39 cellular contexts compared by ENCODE assay signal in the genomic region with DNA sequence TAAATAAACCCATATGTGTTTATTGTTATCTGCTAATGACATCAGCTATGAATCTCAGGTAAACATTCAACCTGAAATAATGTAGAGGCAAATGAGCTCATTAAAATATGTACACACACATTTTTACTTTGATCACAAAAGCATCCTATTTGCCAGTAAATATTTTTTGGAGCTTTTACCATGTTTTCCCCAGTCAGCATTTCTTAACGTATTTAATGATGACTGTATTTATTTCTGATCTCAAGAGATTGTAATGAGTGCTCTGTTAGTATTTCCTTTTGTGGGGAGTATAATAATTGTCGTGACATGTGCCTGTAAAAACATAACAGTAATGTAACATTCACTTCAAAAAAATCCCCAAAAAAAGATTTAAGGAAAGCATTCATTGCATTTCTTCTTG.
"Had no signal": no experiment of that assay in that cellular context is flagged by ENCODE, and none has a peak within 500 bp of the region (broad histone marks: within the 10 kb centered on the region; RNA-seq: fewer than 3 reads in every experiment).

No MANE protein-coding gene starts in this region.

- H3K4me1 Mint-ChIP-seq: activated naive CD8-positive, alpha-beta T cell treated with anti-CD3 and anti-CD28 coated beads for 36 hours; immature natural killer cell; naive B cell; stimulated activated memory B cell treated with anti-CD40 and anti-IgM and Interleukin-4, amounts not matched to agents 10 μg/mL and 1 μg/mL and 100 μg/mL, for 72 hours; stimulated activated naive CD8-positive, alpha-beta T cell treated with anti-CD3 and anti-CD28 coated beads, Interleukin-15, amount 100 ng/mL, for 72 hours had no signal

- H3K27ac Mint-ChIP-seq: activated CD4-positive, alpha-beta memory T cell treated with anti-CD3 and anti-CD28 coated beads for 36 hours; activated naive CD4-positive, alpha-beta T cell treated with anti-CD3 and anti-CD28 coated beads for 36 hours; activated naive CD8-positive, alpha-beta T cell treated with anti-CD3 and anti-CD28 coated beads for 36 hours; activated T-helper 1 cell treated with anti-CD3 and anti-CD28 coated beads, Interleukin-12 subunit alpha, Interleukin-12 subunit beta, Interleukin-2, Interleukin-4 antibody, amounts not matched to agents 30 ng/mL and 10 ng/mL and 1 ng/mL, durations not matched to agents 14 hours and 24 hours and 36 hours; immature natural killer cell; mesothelial cell of epicardium; stimulated activated memory B cell treated with anti-CD40 and anti-IgM and Interleukin-4, amounts not matched to agents 10 μg/mL and 1 μg/mL and 100 μg/mL, for 72 hours; stimulated activated naive CD8-positive, alpha-beta T cell treated with anti-CD3 and anti-CD28 coated beads, Interleukin-15, amount 100 ng/mL, for 72 hours had no signal

- DNase-seq: activated CD4-positive, alpha-beta memory T cell treated with anti-CD3 and anti-CD28 coated beads for 36 hours; activated CD4-positive, alpha-beta T cell treated with anti-CD3 and anti-CD28 coated beads for 48 hours; activated CD8-positive, alpha-beta memory T cell treated with anti-CD3 and anti-CD28 coated beads, Interleukin-2, amount 50 U/mL, for 4 hours; activated effector memory CD4-positive, alpha-beta T cell treated with anti-CD3 and anti-CD28 coated beads, Interleukin-2, amount 50 U/mL, for 16 hours; activated naive CD4-positive, alpha-beta T cell treated with anti-CD3 and anti-CD28 coated beads for 36 hours; activated naive CD8-positive, alpha-beta T cell treated with anti-CD3 and anti-CD28 coated beads for 36 hours; activated T-cell treated with anti-CD3 and anti-CD28 coated beads, Interleukin-2, amount 50 U/mL, for 1 hour; adrenal gland; central memory CD4-positive, alpha-beta T cell; foreskin fibroblast; head of caudate nucleus; hippocampal formation; immature natural killer cell; kidney; left colon; mammary epithelial cell; naive B cell; nephron progenitor cell; ovary; retina; sigmoid colon; small intestine; stimulated activated CD4-positive, alpha-beta T cell treated with anti-CD3 and anti-CD28 coated beads, Interleukin-1b, Interleukin-23, amount 100 ng/mL, for 48 hours; stimulated activated CD4-positive, alpha-beta T cell treated with anti-CD3 and anti-CD28 coated beads, Interleukin-4, amount 100 ng/mL, for 4 hours; stimulated activated CD8-positive, alpha-beta memory T cell treated with anti-CD3 and anti-CD28 coated beads, Interleukin-4, amount 100 ng/mL, for 48 hours; stimulated activated naive CD8-positive, alpha-beta T cell treated with anti-CD3 and anti-CD28 coated beads, Interleukin-15, amount 100 ng/mL, for 72 hours; substantia nigra; T1000; thyroid gland; upper lobe of left lung; WERI-Rb-1 had no signal

- H3K9me3 ChIP-seq: adrenal gland, ascending aorta, neutrophil, ovary, prostate gland, sigmoid colon, thyroid gland, upper lobe of left lung had no signal

- H3K4me3 Mint-ChIP-seq: activated CD4-positive, alpha-beta memory T cell treated with anti-CD3 and anti-CD28 coated beads for 36 hours; activated naive CD4-positive, alpha-beta T cell treated with anti-CD3 and anti-CD28 coated beads for 36 hours; activated naive CD8-positive, alpha-beta T cell treated with anti-CD3 and anti-CD28 coated beads for 36 hours; activated T-helper 1 cell treated with anti-CD3 and anti-CD28 coated beads, Interleukin-12 subunit alpha, Interleukin-12 subunit beta, Interleukin-2, Interleukin-4 antibody, amounts not matched to agents 30 ng/mL and 10 ng/mL and 1 ng/mL, durations not matched to agents 14 hours and 24 hours and 36 hours; immature natural killer cell; mesothelial cell of epicardium; naive B cell; nephron progenitor cell; stimulated activated memory B cell treated with anti-CD40 and anti-IgM and Interleukin-4, amounts not matched to agents 10 μg/mL and 1 μg/mL and 100 μg/mL, for 72 hours; stimulated activated naive CD8-positive, alpha-beta T cell treated with anti-CD3 and anti-CD28 coated beads, Interleukin-15, amount 100 ng/mL, for 72 hours had no signal

- H3K4me1 ChIP-seq: adrenal gland, prostate gland, thyroid gland, upper lobe of left lung had no signal

- H3K9me3 Mint-ChIP-seq: activated CD4-positive, alpha-beta memory T cell treated with anti-CD3 and anti-CD28 coated beads for 36 hours; activated naive CD4-positive, alpha-beta T cell treated with anti-CD3 and anti-CD28 coated beads for 36 hours; activated naive CD8-positive, alpha-beta T cell treated with anti-CD3 and anti-CD28 coated beads for 36 hours; activated T-helper 1 cell treated with anti-CD3 and anti-CD28 coated beads, Interleukin-12 subunit alpha, Interleukin-12 subunit beta, Interleukin-2, Interleukin-4 antibody, amounts not matched to agents 30 ng/mL and 10 ng/mL and 1 ng/mL, durations not matched to agents 14 hours and 24 hours and 36 hours; immature natural killer cell; mesothelial cell of epicardium; naive B cell; nephron progenitor cell; stimulated activated memory B cell treated with anti-CD40 and anti-IgM and Interleukin-4, amounts not matched to agents 10 μg/mL and 1 μg/mL and 100 μg/mL, for 72 hours; stimulated activated naive CD8-positive, alpha-beta T cell treated with anti-CD3 and anti-CD28 coated beads, Interleukin-15, amount 100 ng/mL, for 72 hours had no signal

- H3K36me3 Mint-ChIP-seq: activated CD4-positive, alpha-beta memory T cell treated with anti-CD3 and anti-CD28 coated beads for 36 hours; immature natural killer cell; naive B cell; stimulated activated memory B cell treated with anti-CD40 and anti-IgM and Interleukin-4, amounts not matched to agents 10 μg/mL and 1 μg/mL and 100 μg/mL, for 72 hours had no signal

- ATAC-seq: activated CD4-positive, CD25-positive, alpha-beta regulatory T cell treated with anti-CD3 and anti-CD28 coated beads, Interleukin-2, amount 50 U/mL, for 24 hours; esophagus mucosa; left colon; stimulated activated memory B cell treated with anti-CD40 and anti-IgM and Interleukin-4, amounts not matched to agents 10 μg/mL and 1 μg/mL and 100 μg/mL, for 72 hours; stimulated activated naive CD8-positive, alpha-beta T cell treated with anti-CD3 and anti-CD28 coated beads, Interleukin-15, amount 100 ng/mL, for 72 hours had no signal

- H3K36me3 ChIP-seq: neutrophil, ovary, prostate gland, WERI-Rb-1 had no signal

- FAIRE-seq: kidney, small intestine had no signal

- H3K4me3 ChIP-seq: adrenal gland, ascending aorta, ovary, prostate gland, sigmoid colon, thyroid gland, upper lobe of left lung had no signal

- H3K27me3 ChIP-seq: adrenal gland, ascending aorta, neutrophil, ovary, sigmoid colon, thyroid gland, upper lobe of left lung had no signal

- H3K27ac ChIP-seq: adrenal gland, neutrophil, ovary, prostate gland, sigmoid colon, thyroid gland, upper lobe of left lung, WERI-Rb-1 had no signal

- H3K27me3 Mint-ChIP-seq: activated naive CD8-positive, alpha-beta T cell treated with anti-CD3 and anti-CD28 coated beads for 36 hours; naive B cell; stimulated activated memory B cell treated with anti-CD40 and anti-IgM and Interleukin-4, amounts not matched to agents 10 μg/mL and 1 μg/mL and 100 μg/mL, for 72 hours; stimulated activated naive CD8-positive, alpha-beta T cell treated with anti-CD3 and anti-CD28 coated beads, Interleukin-15, amount 100 ng/mL, for 72 hours had no signal
